In genomic region chr7:128728608-128729007, GRCh38 we compare ENCODE assay signal across 2 cellular contexts.
A peak's percentile ranks its signal among the peaks of the same experiment; 100 is the strongest.
TF ChIP-seq lines count a peak whose summit lies in the region.

No MANE protein-coding gene starts in this region.

TF ChIP-seq in IMR-90, 13 proteins besides CTCF, POLR2A, EP300 and RAD21:
- TF ChIP-seq MAZ (IDR thresholded peaks at IDR 0.05; ENCODE audit: borderline replicate concordance, low read depth, low read length), result no peak
- TF ChIP-seq MAFK (IDR thresholded peaks at IDR 0.05; ENCODE audit: low read depth, low read length), result no peak
- TF ChIP-seq CEBPB (IDR thresholded peaks at IDR 0.05; ENCODE audit: low read depth, low read length), result peak; percentile 37
- 0 out of 2 replicates have a peak, but pooled peaks have one; percentile 8 for TF ChIP-seq FOS (IDR thresholded peaks at IDR 0.05; ENCODE audit: low read depth, low read length)
TF ChIP-seq in IMR-90: peak in this region for 2.

TF ChIP-seq in K562, 482 proteins besides CTCF, POLR2A, EP300 and RAD21:
- no peak for TF ChIP-seq MYC (IDR thresholded peaks at IDR 0.05; ENCODE audit: low read depth, low read length)
- no peak for TF ChIP-seq MYC (CRISPR knock-in tag; IDR thresholded peaks at IDR 0.05; ENCODE audit: borderline replicate concordance, low read depth)
- no peak for TF ChIP-seq ZNF134 (CRISPR knock-in tag; conservative IDR thresholded peaks at IDR 0.05)
- no peak for TF ChIP-seq HMGXB4 (CRISPR knock-in tag; IDR thresholded peaks at IDR 0.05)
- TF ChIP-seq BHLHE40 (IDR thresholded peaks at IDR 0.05; ENCODE audit: low read length), result no peak
- peak; percentile 52 for TF ChIP-seq ATF3 (IDR thresholded peaks at IDR 0.05)
- 0 out of 2 replicates have a peak, but pooled peaks have one; percentile 44 for TF ChIP-seq ATF3 (CRISPR knock-in tag; conservative IDR thresholded peaks at IDR 0.05)
- no peak for TF ChIP-seq NRF1 (conservative IDR thresholded peaks at IDR 0.05 in 1 of 2, IDR thresholded peaks at IDR 0.05 in 1 of 2)
- no peak for TF ChIP-seq U2AF1 (optimal IDR thresholded peaks at IDR 0.05; ENCODE audit: low read depth, low read length)
